Comparison of ENCODE assay signal across 13 cellular contexts in genomic region chr16:4380131-4381063, GRCh38. TPM values are rescaled to one million over a fixed set of nuclear protein-coding genes. Genes with fewer than 3 reads are reported as not detected.
DNase-seq lines count a peak whose midpoint lies in the region; ATAC-seq and TF ChIP-seq lines count a peak whose summit lies in the region.
"Had no signal": no experiment of that assay in that cellular context is flagged by ENCODE, and none has a peak within 500 bp of the region (broad histone marks: within the 10 kb centered on the region; RNA-seq: fewer than 3 reads in every experiment).

No MANE protein-coding gene starts in this region.

- peaks cover 0 to 13% of the 10 kb centered on the region in 2 donors for H3K36me3 ChIP-seq in aorta (ENCODE audit: control insufficient read depth in 1 of 2, insufficient read depth in 2 of 2, low read length in 1 of 2)
- H3K36me3 ChIP-seq: SJCRH30 had no signal

- POLR2A ChIA-PET in activated CD4-positive, alpha-beta T cell treated with anti-CD3 and anti-CD28 coated beads for 36 hours (lab: Charles Lee) = interaction anchor here (0.6 kb wide), 1 partner anchor 1657 kb away, joined by 3 read pairs; no protein-coding TSS in a partner anchor

- H3K36me3 Mint-ChIP-seq in nephron (ENCODE audit: low read depth) = peaks cover 6% of the 10 kb centered on the region
- peaks cover 5% of the 10 kb centered on the region for H3K36me3 Mint-ChIP-seq in activated CD4-positive, alpha-beta T cell treated with anti-CD3 and anti-CD28 coated beads for 36 hours (ENCODE audit: low read depth)

- peaks cover 40% of the 10 kb centered on the region for H3K4me1 Mint-ChIP-seq in nephron
- peaks cover 3% of the 10 kb centered on the region for H3K4me1 Mint-ChIP-seq in activated CD4-positive, alpha-beta T cell treated with anti-CD3 and anti-CD28 coated beads for 36 hours
- H3K4me1 Mint-ChIP-seq: activated naive CD4-positive, alpha-beta T cell treated with anti-CD3 and anti-CD28 coated beads, Interleukin-2, amount 10 ng/mL, durations not matched to agents 7 days and 5 days had no signal

- H3K4me3 ChIP-seq in dorsolateral prefrontal cortex (no peak overlapping the region), aorta (ENCODE audit: low read length in 2 of 2) (no peak overlapping the region)
- H3K4me3 ChIP-seq: left lung, SJCRH30 had no signal

- H3K4me3 Mint-ChIP-seq in nephron = peak overlapping the region; percentile 9 to 57 (median 51)
- H3K4me3 Mint-ChIP-seq in activated CD4-positive, alpha-beta T cell treated with anti-CD3 and anti-CD28 coated beads for 36 hours = no peak overlapping the region
- H3K4me3 Mint-ChIP-seq: activated naive CD4-positive, alpha-beta T cell treated with anti-CD3 and anti-CD28 coated beads, Interleukin-2, amount 10 ng/mL, durations not matched to agents 7 days and 5 days had no signal

- H3K4me1 ChIP-seq in aorta (ENCODE audit: control insufficient read depth in 1 of 2, insufficient read depth in 2 of 2, low read length in 2 of 2) = no peaks in the 10 kb centered on the region
- H3K4me1 ChIP-seq: SJCRH30 had no signal

- DNase-seq in left cardiac atrium (peak; percentile 24), Right ventricle myocardium superior (no peak), dorsolateral prefrontal cortex (no peak), aorta (peak; percentile 75 to 87)
- DNase-seq in central memory CD4-positive, alpha-beta T cell = no peak
- no peak for DNase-seq in activated CD4-positive, alpha-beta T cell treated with anti-CD3 and anti-CD28 coated beads for 36 hours
- DNase-seq: activated naive CD4-positive, alpha-beta T cell treated with anti-CD3 and anti-CD28 coated beads, Interleukin-2, amount 10 ng/mL, durations not matched to agents 7 days and 5 days; left lung; MM.1S; naive thymus-derived CD8-positive, alpha-beta T cell; SJCRH30 had no signal

- TF ChIP-seq CTCF in dorsolateral prefrontal cortex (IDR thresholded peaks at IDR 0.05 in 54 of 56, conservative IDR thresholded peaks at IDR 0.05 in 2 of 56; ENCODE audit: low read depth in 1 of 56, partially characterized antibody in 56 of 56) (no peak), nephron (IDR thresholded peaks at IDR 0.05; ENCODE audit: unreplicated experiment in 3 of 3) (no peak)

- H3K27ac Mint-ChIP-seq in nephron = peak overlapping the region; percentile 79 to 87 (median 84)
- no peak overlapping the region for H3K27ac Mint-ChIP-seq in activated CD4-positive, alpha-beta T cell treated with anti-CD3 and anti-CD28 coated beads for 36 hours
- H3K27ac Mint-ChIP-seq: activated naive CD4-positive, alpha-beta T cell treated with anti-CD3 and anti-CD28 coated beads, Interleukin-2, amount 10 ng/mL, durations not matched to agents 7 days and 5 days had no signal

- H3K27ac ChIP-seq in dorsolateral prefrontal cortex (peak overlapping the region in 31 of 59 donors; percentile 3 to 74 (median 55)), aorta (ENCODE audit: low read depth in 1 of 2, low read length in 2 of 2) (peak overlapping the region; percentile 50 to 60)
- H3K27ac ChIP-seq: left lung, SJCRH30 had no signal

- no peaks in the 10 kb centered on the region for H3K27me3 ChIP-seq in dorsolateral prefrontal cortex
- no peaks in the 10 kb centered on the region for H3K27me3 ChIP-seq in aorta (ENCODE audit: control insufficient read depth in 1 of 2, insufficient read depth in 2 of 2, low read length in 1 of 2)
- H3K27me3 ChIP-seq: left lung, SJCRH30 had no signal

- no peaks in the 10 kb centered on the region for H3K9me3 Mint-ChIP-seq in nephron
- no peaks in the 10 kb centered on the region for H3K9me3 Mint-ChIP-seq in activated CD4-positive, alpha-beta T cell treated with anti-CD3 and anti-CD28 coated beads for 36 hours (ENCODE audit: low read depth)
- H3K9me3 Mint-ChIP-seq: activated naive CD4-positive, alpha-beta T cell treated with anti-CD3 and anti-CD28 coated beads, Interleukin-2, amount 10 ng/mL, durations not matched to agents 7 days and 5 days; naive thymus-derived CD8-positive, alpha-beta T cell had no signal

- 20 to 21% methylated on average over 26 of the region's 26 CpGs for WGBS in aorta, 2 donors

- ATAC-seq in left cardiac atrium = no peak
- ATAC-seq in Right ventricle myocardium superior (ENCODE audit: poor library complexity) = no peak
- ATAC-seq in aorta (ENCODE audit: low FRiP score) = peak; percentile 4
- ATAC-seq in activated CD4-positive, alpha-beta T cell treated with anti-CD3 and anti-CD28 coated beads for 36 hours = no peak
- no peak for ATAC-seq in HG02623 (IDR thresholded peaks at IDR 0.05; ENCODE audit: unreplicated experiment)
- ATAC-seq: left lung; naive thymus-derived CD8-positive, alpha-beta T cell had no signal

- peaks cover 3% of the 10 kb centered on the region for H3K27me3 Mint-ChIP-seq in nephron (ENCODE audit: low read depth)
- no peaks in the 10 kb centered on the region for H3K27me3 Mint-ChIP-seq in activated CD4-positive, alpha-beta T cell treated with anti-CD3 and anti-CD28 coated beads for 36 hours
- H3K27me3 Mint-ChIP-seq: activated naive CD4-positive, alpha-beta T cell treated with anti-CD3 and anti-CD28 coated beads, Interleukin-2, amount 10 ng/mL, durations not matched to agents 7 days and 5 days; naive thymus-derived CD8-positive, alpha-beta T cell had no signal

- no peaks in the 10 kb centered on the region for H3K9me3 ChIP-seq in aorta (ENCODE audit: control insufficient read depth, low read length)
- H3K9me3 ChIP-seq: left lung, SJCRH30 had no signal

- CTCF ChIA-PET in activated CD4-positive, alpha-beta T cell treated with anti-CD3 and anti-CD28 coated beads for 36 hours (lab: Charles Lee) = no interaction called here

- intact Hi-C loops in left cardiac atrium (cut with DNase I) (no loop called here), Right ventricle myocardium superior (cut with DNase I) (no loop called here), dorsolateral prefrontal cortex (cut with DNase I) (no loop called here), aorta (cut with DNase I) (no loop called here)
- intact Hi-C loops in activated CD4-positive, alpha-beta T cell treated with anti-CD3 and anti-CD28 coated beads for 36 hours (cut with DNase I, micrococcal nuclease) = no loop called here

RNA-seq across cellular contexts. Expression of gene VASN, which starts 8.7 kb away (rescaled TPM):
- total RNA-seq in left cardiac atrium = 10 to 100 TPM; 10.6 to 20.0 TPM
- total RNA-seq in Right ventricle myocardium superior = 5.7 TPM
- 10 to 100 TPM in 84 of 120 experiments, 1 to 10 TPM in 36; 3.9 to 49.4 (median 12.1) TPM for total RNA-seq in dorsolateral prefrontal cortex
- total RNA-seq in aorta = 100 to 1,000 TPM in 1 of 2 donors, 10 to 100 TPM in 1; 67.0 to 120 TPM
- polyA plus RNA-seq in aorta = 10 to 100 TPM; 21.7 to 51.3 TPM
- not detected for total RNA-seq in activated CD4-positive, alpha-beta T cell treated with anti-CD3 and anti-CD28 coated beads for 36 hours

RNA-seq across cellular contexts. Expression of gene PAM16, which starts 29.3 kb away (rescaled TPM):
- total RNA-seq in left cardiac atrium (10 to 100 TPM; 51.0 to 64.3 TPM), Right ventricle myocardium superior (74.0 TPM), dorsolateral prefrontal cortex (10 to 100 TPM; 31.5 to 61.9 (median 44.6) TPM), aorta (10 to 100 TPM; 23.6 to 25.5 TPM)
- polyA plus RNA-seq in aorta = 10 to 100 TPM; 41.7 to 65.2 TPM
- 10 to 100 TPM; 62.8 to 67.8 TPM for total RNA-seq in activated CD4-positive, alpha-beta T cell treated with anti-CD3 and anti-CD28 coated beads for 36 hours

RNA-seq across cellular contexts. Expression of gene CORO7, which starts 36.0 kb away (rescaled TPM):
- total RNA-seq in left cardiac atrium = 10 to 100 TPM; 15.6 to 19.5 TPM
- total RNA-seq in Right ventricle myocardium superior = 11.6 TPM
- 100 to 1,000 TPM in 1 of 120 experiments, 10 to 100 TPM in 119; 38.4 to 111 (median 63.7) TPM for total RNA-seq in dorsolateral prefrontal cortex
- 10 to 100 TPM; 42.6 to 60.1 TPM for total RNA-seq in aorta
- 10 to 100 TPM; 15.3 to 38.8 TPM for polyA plus RNA-seq in aorta
- total RNA-seq in activated CD4-positive, alpha-beta T cell treated with anti-CD3 and anti-CD28 coated beads for 36 hours = 10 to 100 TPM; 65.0 to 67.1 TPM

RNA-seq across cellular contexts. Expression of gene DNAJA3, which starts 45.3 kb away (rescaled TPM):
- 10 to 100 TPM; 44.6 to 48.3 TPM for total RNA-seq in left cardiac atrium
- 76.8 TPM for total RNA-seq in Right ventricle myocardium superior
- total RNA-seq in dorsolateral prefrontal cortex = 10 to 100 TPM; 38.3 to 66.6 (median 53.2) TPM
- 10 to 100 TPM; 22.7 to 26.6 TPM for total RNA-seq in aorta
- polyA plus RNA-seq in aorta = 10 to 100 TPM; 16.0 to 19.1 TPM
- 100 to 1,000 TPM in 1 of 2 experiments, 10 to 100 TPM in 1; 93.9 to 102 TPM for total RNA-seq in activated CD4-positive, alpha-beta T cell treated with anti-CD3 and anti-CD28 coated beads for 36 hours

Comparison
In these comparisons a context has a peak if more than half of its experiments do, and no peak if none do; other contexts are left out.
1. DNase-seq: peak in left cardiac atrium (single experiment) and aorta (2 of 2); none in Right ventricle myocardium superior (single experiment), dorsolateral prefrontal cortex (0 of 10), central memory CD4-positive, alpha-beta T cell (single experiment) and activated CD4-positive, alpha-beta T cell treated with anti-CD3 and anti-CD28 coated beads for 36 hours (single experiment).